ENCODE assay signal across 2 cellular contexts in genomic region chr1:32341975-32342374, GRCh38. TPM values are rescaled to one million over a fixed set of nuclear protein-coding genes. Genes with fewer than 3 reads are reported as not detected.
"Had no signal": no experiment of that assay in that cellular context is flagged by ENCODE, and none has a peak within 500 bp of the region (broad histone marks: within the 10 kb centered on the region; RNA-seq: fewer than 3 reads in every experiment).

No MANE protein-coding gene starts in this region.

RNA-seq across cellular contexts. Expression of gene TSSK3, which starts 20.4 kb away (rescaled TPM):
- total RNA-seq: dermis blood vessel endothelial cell, occipital lobe had no signal
